10 cellular contexts compared by ENCODE assay signal in the genomic region with DNA sequence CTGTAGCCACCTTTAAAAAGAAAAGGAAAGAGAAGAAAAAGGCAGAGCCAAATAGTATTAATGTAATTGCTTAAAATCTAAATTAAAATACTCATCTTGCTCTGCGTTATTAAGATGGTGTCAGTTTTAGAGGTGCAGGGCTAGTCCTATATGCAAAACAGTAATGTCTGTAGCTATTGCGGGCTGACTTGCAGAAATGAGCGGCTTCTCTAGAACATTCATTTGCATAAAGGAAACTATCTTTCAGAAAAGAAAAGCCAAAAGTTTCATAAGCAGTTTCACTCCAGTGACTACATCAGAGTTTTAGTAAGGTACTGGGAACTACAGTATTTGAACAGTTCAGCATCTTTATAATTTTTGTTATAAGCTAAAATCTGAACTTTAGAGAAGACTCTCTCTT. TPM values are rescaled to one million over a fixed set of nuclear protein-coding genes. Genes with fewer than 3 reads are reported as not detected.
A peak's percentile ranks its signal among the peaks of the same experiment; 100 is the strongest.
DNase-seq lines count a peak whose midpoint lies in the region; ATAC-seq and TF ChIP-seq lines count a peak whose summit lies in the region.
"Had no signal": no experiment of that assay in that cellular context is flagged by ENCODE, and none has a peak within 500 bp of the region (broad histone marks: within the 10 kb centered on the region; RNA-seq: fewer than 3 reads in every experiment).

No MANE protein-coding gene starts in this region.

- POLR2A ChIA-PET in activated naive CD8-positive, alpha-beta T cell treated with anti-CD3 and anti-CD28 coated beads, Interleukin-2, amount 10 ng/mL, durations not matched to agents 7 days and 5 days (lab: Charles Lee) = no interaction called here

- no peaks in the 10 kb centered on the region for H3K27me3 ChIP-seq in right cardiac atrium (ENCODE audit: control insufficient read depth, insufficient read depth)

- no peak for TF ChIP-seq POLR2A in GM18505 (IDR thresholded peaks at IDR 0.05; ENCODE audit: borderline replicate concordance, extremely low read depth, insufficient read depth, insufficient read length)

- H3K4me3 ChIP-seq in right cardiac atrium (ENCODE audit: low read length) = no peak overlapping the region

- peaks cover 26% of the 10 kb centered on the region for H3K27me3 Mint-ChIP-seq in activated naive CD8-positive, alpha-beta T cell treated with anti-CD3 and anti-CD28 coated beads, Interleukin-2, amount 10 ng/mL, durations not matched to agents 7 days and 5 days
- no peaks in the 10 kb centered on the region for H3K27me3 Mint-ChIP-seq in nephron progenitor cell (ENCODE audit: low read depth, poor library complexity)

- TF ChIP-seq CTCF in nephron progenitor cell (IDR thresholded peaks at IDR 0.05) = no peak

- H3K4me1 ChIP-seq in right cardiac atrium (ENCODE audit: control insufficient read depth, insufficient read depth, low read length) = peaks cover 7% of the 10 kb centered on the region

- no peaks in the 10 kb centered on the region for H3K36me3 Mint-ChIP-seq in activated naive CD8-positive, alpha-beta T cell treated with anti-CD3 and anti-CD28 coated beads, Interleukin-2, amount 10 ng/mL, durations not matched to agents 7 days and 5 days
- no peaks in the 10 kb centered on the region for H3K36me3 Mint-ChIP-seq in nephron progenitor cell (ENCODE audit: low read depth)

- DNase-seq in activated naive CD8-positive, alpha-beta T cell treated with anti-CD3 and anti-CD28 coated beads, Interleukin-2, amount 10 ng/mL, durations not matched to agents 7 days and 5 days = no peak
- no peak for DNase-seq in nephron progenitor cell
- DNase-seq in left lobe of liver (ENCODE audit: low spot score) = no peak
- no peak for DNase-seq in T1000 (lab: John Stamatoyannopoulos, UW)
- DNase-seq in right cardiac atrium = no peak
- DNase-seq: activated CD8-positive, alpha-beta memory T cell treated with anti-CD3 and anti-CD28 coated beads for 24 hours; NCI-H187 had no signal

- no peak overlapping the region for H3K27ac Mint-ChIP-seq in activated naive CD8-positive, alpha-beta T cell treated with anti-CD3 and anti-CD28 coated beads, Interleukin-2, amount 10 ng/mL, durations not matched to agents 7 days and 5 days
- H3K27ac Mint-ChIP-seq in nephron progenitor cell = no peak overlapping the region

- H3K4me3 Mint-ChIP-seq in activated naive CD8-positive, alpha-beta T cell treated with anti-CD3 and anti-CD28 coated beads, Interleukin-2, amount 10 ng/mL, durations not matched to agents 7 days and 5 days = no peak overlapping the region
- no peak overlapping the region for H3K4me3 Mint-ChIP-seq in nephron progenitor cell

- intact Hi-C loops in right cardiac atrium (cut with DNase I) = loop anchor here in 2 of 4 donors (10.0 kb wide), 2 partner anchors 47 to 67 kb away; no protein-coding TSS in a partner anchor

- WGBS in right cardiac atrium = 66% methylated on average over 3 of the region's 3 CpGs

- peaks cover 4% of the 10 kb centered on the region for H3K4me1 Mint-ChIP-seq in activated naive CD8-positive, alpha-beta T cell treated with anti-CD3 and anti-CD28 coated beads, Interleukin-2, amount 10 ng/mL, durations not matched to agents 7 days and 5 days
- peaks cover 32% of the 10 kb centered on the region for H3K4me1 Mint-ChIP-seq in nephron progenitor cell

- no peaks in the 10 kb centered on the region for H3K9me3 Mint-ChIP-seq in activated naive CD8-positive, alpha-beta T cell treated with anti-CD3 and anti-CD28 coated beads, Interleukin-2, amount 10 ng/mL, durations not matched to agents 7 days and 5 days
- no peaks in the 10 kb centered on the region for H3K9me3 Mint-ChIP-seq in nephron progenitor cell

- no peak overlapping the region for H3K27ac ChIP-seq in right cardiac atrium (ENCODE audit: low read length)

- ATAC-seq in GM18505 (IDR thresholded peaks at IDR 0.05; ENCODE audit: unreplicated experiment) (peak; percentile 96), GM19463 (IDR thresholded peaks at IDR 0.05; ENCODE audit: unreplicated experiment) (peak; percentile 90), HG03108 (IDR thresholded peaks at IDR 0.05; ENCODE audit: unreplicated experiment) (peak; percentile 96), left lobe of liver (no peak), right cardiac atrium (no peak)
- peak; percentile 65 for ATAC-seq in activated naive CD8-positive, alpha-beta T cell treated with anti-CD3 and anti-CD28 coated beads, Interleukin-2, amount 10 ng/mL, durations not matched to agents 7 days and 5 days (ENCODE audit: low read depth)

- no peaks in the 10 kb centered on the region for H3K9me3 ChIP-seq in right cardiac atrium (ENCODE audit: control insufficient read depth, low read length)

RNA-seq across cellular contexts. Expression of a gene that starts 6.0 kb away (rescaled TPM):
- total RNA-seq in activated naive CD8-positive, alpha-beta T cell treated with anti-CD3 and anti-CD28 coated beads, Interleukin-2, amount 10 ng/mL, durations not matched to agents 7 days and 5 days = under 1 TPM; 0.25 to 0.96 TPM
- total RNA-seq in left lobe of liver (15.3 TPM), right cardiac atrium (10 to 100 TPM in 1 of 4 donors, 1 to 10 TPM in 3; 8.3 to 12.0 (median 9.5) TPM)
- 2.8 TPM for polyA plus RNA-seq in right cardiac atrium

Comparison
In these comparisons a context has a peak if more than half of its experiments do, and no peak if none do; other contexts are left out.
1. ATAC-seq: peak in GM18505 (single experiment), GM19463 (single experiment), HG03108 (single experiment) and activated naive CD8-positive, alpha-beta T cell treated with anti-CD3 and anti-CD28 coated beads, Interleukin-2, amount 10 ng/mL, durations not matched to agents 7 days and 5 days (single experiment); none in left lobe of liver (single experiment) and right cardiac atrium (0 of 2).